21 cellular contexts compared by ENCODE assay signal in the genomic region with DNA sequence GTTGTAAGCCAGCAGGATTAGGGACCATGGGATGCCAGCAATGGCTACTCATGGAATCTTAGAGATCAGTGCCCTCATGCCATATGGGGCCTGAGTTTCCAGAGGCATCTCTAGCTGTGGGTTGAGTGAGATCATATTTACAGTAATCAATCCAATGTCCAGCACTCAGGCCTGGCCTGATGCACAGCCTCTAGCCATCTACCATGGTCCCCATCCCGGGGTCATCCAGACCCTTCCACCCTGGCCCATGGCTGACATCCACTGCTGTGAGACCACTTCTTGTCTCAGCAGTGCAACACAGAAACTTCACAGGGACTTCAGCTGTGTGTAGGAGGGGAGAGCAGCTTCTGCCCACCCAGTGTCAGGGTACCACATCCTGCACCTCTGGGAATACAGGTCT. TPM values are rescaled to one million over a fixed set of nuclear protein-coding genes. Genes with fewer than 3 reads are reported as not detected.
A peak's percentile ranks its signal among the peaks of the same experiment; 100 is the strongest.
DNase-seq lines count a peak whose midpoint lies in the region; ATAC-seq and TF ChIP-seq lines count a peak whose summit lies in the region.
"Had no signal": no experiment of that assay in that cellular context is flagged by ENCODE, and none has a peak within 500 bp of the region (broad histone marks: within the 10 kb centered on the region; RNA-seq: fewer than 3 reads in every experiment).

No MANE protein-coding gene starts in this region.

- H3K36me3 Mint-ChIP-seq in activated CD4-positive, alpha-beta T cell treated with anti-CD3 and anti-CD28 coated beads for 36 hours (ENCODE audit: low read depth) = no peaks in the 10 kb centered on the region
- H3K36me3 Mint-ChIP-seq: CD4-positive, CD25-positive, alpha-beta regulatory T cell; CD8-positive, alpha-beta T cell had no signal

- no peaks in the 10 kb centered on the region for H3K4me1 Mint-ChIP-seq in activated CD4-positive, alpha-beta T cell treated with anti-CD3 and anti-CD28 coated beads for 36 hours

- H3K9me2 ChIP-seq in SK-N-SH = no peaks in the 10 kb centered on the region

- H3K27ac ChIP-seq in SK-N-SH (ENCODE audit: low read depth in 2 of 2, low read length in 1 of 2) = no peak overlapping the region
- H3K27ac ChIP-seq: 22Rv1, BLaER1, C4-2B had no signal

- no peak for TF ChIP-seq RAD21 in SK-N-SH (IDR thresholded peaks at IDR 0.05; ENCODE audit: low read length)

- no peaks in the 10 kb centered on the region for H3K36me3 ChIP-seq in SK-N-SH (replicated peaks in 1 of 2; ENCODE audit: control insufficient read depth in 1 of 2, insufficient read depth in 2 of 2, low read length in 1 of 2)
- H3K36me3 ChIP-seq: BLaER1 had no signal

- 0 out of 2 replicates have a peak, but pooled peaks cover 6% of the 10 kb centered on the region for H3K27me3 ChIP-seq in SK-N-SH (ENCODE audit: insufficient read depth)

- no peak for TF ChIP-seq EP300 in SK-N-SH (IDR thresholded peaks at IDR 0.05; ENCODE audit: borderline replicate concordance in 1 of 2, low read depth in 1 of 2, low read length in 1 of 2)

- H3K4me3 ChIP-seq in SK-N-SH (ENCODE audit: low read depth in 2 of 2, low read length in 1 of 2) = no peak overlapping the region
- H3K4me3 ChIP-seq: BLaER1, GM12878, GM23338 had no signal

- no peak overlapping the region for H3K27ac Mint-ChIP-seq in activated CD4-positive, alpha-beta T cell treated with anti-CD3 and anti-CD28 coated beads for 36 hours
- H3K27ac Mint-ChIP-seq: B cell; CD4-positive, CD25-positive, alpha-beta regulatory T cell; CD8-positive, alpha-beta T cell; GM23338; H9 had no signal

- DNase-seq in SK-N-SH (peak; percentile 11), GM13977 (ENCODE audit: low spot score) (peak; percentile 2), HuH-7.5 (ENCODE audit: low spot score) (peak; percentile 2), islet precursor cell (peak; percentile 29)
- DNase-seq in activated CD4-positive, alpha-beta T cell treated with anti-CD3 and anti-CD28 coated beads for 36 hours = no peak
- DNase-seq: Caco-2; CD4-positive, CD25-positive, alpha-beta regulatory T cell; CD8-positive, alpha-beta T cell; DMS153; DND-41; H9 had no signal

- 0% methylated on average over 1 of the region's 1 CpG for WGBS in SK-N-SH (ENCODE audit: low lambda C conversion rate)

- H4K20me1 ChIP-seq in SK-N-SH (ENCODE audit: insufficient read depth) = no peaks in the 10 kb centered on the region
- H4K20me1 ChIP-seq: BLaER1 had no signal

- POLR2A ChIA-PET in SK-N-SH (lab: Yijun Ruan, JAX) = no interaction called here
- POLR2A ChIA-PET in activated CD4-positive, alpha-beta T cell treated with anti-CD3 and anti-CD28 coated beads for 36 hours (lab: Charles Lee) = no interaction called here

- H3K4me1 ChIP-seq in SK-N-SH (ENCODE audit: control insufficient read depth in 1 of 2, insufficient read depth in 2 of 2, low read depth in 1 of 2, low read length in 1 of 2) = peaks cover 0 to 24% of the 10 kb centered on the region in 2 experiments; a peak in 1 of 4 replicates
- H3K4me1 ChIP-seq: Caco-2 had no signal

- in situ Hi-C loops in GM13977 (cut with MboI; ENCODE audit: low pct_unique_long_range_greater_than_20kb, low sequenced_read_pairs, unreplicated experiment) = no loop called here

- H3K27me3 Mint-ChIP-seq in activated CD4-positive, alpha-beta T cell treated with anti-CD3 and anti-CD28 coated beads for 36 hours = peaks cover 18% of the 10 kb centered on the region

- ATAC-seq in SK-N-SH treated with all-trans-retinoic acid at 6 μM for 48 hours (no peak), HG03025 (IDR thresholded peaks at IDR 0.05; ENCODE audit: low FRiP score, unreplicated experiment) (no peak), GM21825 (IDR thresholded peaks at IDR 0.05; ENCODE audit: unreplicated experiment) (no peak)
- no peak for ATAC-seq in activated CD4-positive, alpha-beta T cell treated with anti-CD3 and anti-CD28 coated beads for 36 hours
- ATAC-seq: CD8-positive, alpha-beta T cell; GM12878; GM23338; HCT116 had no signal

- H3K9me3 Mint-ChIP-seq in activated CD4-positive, alpha-beta T cell treated with anti-CD3 and anti-CD28 coated beads for 36 hours (ENCODE audit: low read depth) = no peaks in the 10 kb centered on the region
- H3K9me3 Mint-ChIP-seq: CD8-positive, alpha-beta T cell; GM23338 had no signal

- CTCF ChIA-PET in SK-N-SH (lab: Yijun Ruan, JAX) = no interaction called here
- CTCF ChIA-PET in activated CD4-positive, alpha-beta T cell treated with anti-CD3 and anti-CD28 coated beads for 36 hours (lab: Charles Lee) = no interaction called here

- H3K9me3 ChIP-seq in SK-N-SH = no peaks in the 10 kb centered on the region
- H3K9me3 ChIP-seq: BLaER1, Caco-2 had no signal

- intact Hi-C loops in activated CD4-positive, alpha-beta T cell treated with anti-CD3 and anti-CD28 coated beads for 36 hours (cut with DNase I, micrococcal nuclease) = no loop called here

- H3K9ac ChIP-seq in SK-N-SH = no peak overlapping the region
- H3K9ac ChIP-seq: BLaER1 had no signal

- no peak overlapping the region for H2AFZ ChIP-seq in SK-N-SH (ENCODE audit: low read depth)
- H2AFZ ChIP-seq: GM23338 had no signal

- H3F3A ChIP-seq in SK-N-SH (replicated peaks; ENCODE audit: insufficient read depth) = no peaks in the 10 kb centered on the region

- H3K4me2 ChIP-seq in SK-N-SH = no peak overlapping the region
- H3K4me2 ChIP-seq: BLaER1, GM23338 had no signal

- TF ChIP-seq CTCF in SK-N-SH (IDR thresholded peaks at IDR 0.05) = no peak
- no peak for TF ChIP-seq CTCF in GM13977 (IDR thresholded peaks at IDR 0.05; ENCODE audit: extremely low read depth, insufficient read depth, missing control alignments)

- H3K79me2 ChIP-seq in SK-N-SH (ENCODE audit: insufficient read depth) = no peaks in the 10 kb centered on the region

- H3K4me3 Mint-ChIP-seq in activated CD4-positive, alpha-beta T cell treated with anti-CD3 and anti-CD28 coated beads for 36 hours = no peak overlapping the region
- H3K4me3 Mint-ChIP-seq: B cell; CD4-positive, CD25-positive, alpha-beta regulatory T cell; CD8-positive, alpha-beta T cell; GM23338; H9 had no signal

TF ChIP-seq in SK-N-SH, 30 proteins besides CTCF, POLR2A, EP300 and RAD21 (continues in another document):
- TF ChIP-seq SIN3A (IDR thresholded peaks at IDR 0.05; ENCODE audit: borderline replicate concordance, low read depth, low read length) (no peak), YY1 (IDR thresholded peaks at IDR 0.05; ENCODE audit: low read depth) (no peak), RCOR1 (IDR thresholded peaks at IDR 0.05; ENCODE audit: low read length) (no peak), NRF1 (IDR thresholded peaks at IDR 0.05; ENCODE audit: low read depth, low read length) (no peak)
- TF ChIP-seq, protein P1, sequence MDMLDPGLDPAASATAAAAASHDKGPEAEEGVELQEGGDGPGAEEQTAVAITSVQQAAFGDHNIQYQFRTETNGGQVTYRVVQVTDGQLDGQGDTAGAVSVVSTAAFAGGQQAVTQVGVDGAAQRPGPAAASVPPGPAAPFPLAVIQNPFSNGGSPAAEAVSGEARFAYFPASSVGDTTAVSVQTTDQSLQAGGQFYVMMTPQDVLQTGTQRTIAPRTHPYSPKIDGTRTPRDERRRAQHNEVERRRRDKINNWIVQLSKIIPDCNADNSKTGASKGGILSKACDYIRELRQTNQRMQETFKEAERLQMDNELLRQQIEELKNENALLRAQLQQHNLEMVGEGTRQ (IDR thresholded peaks at IDR 0.05; ENCODE audit: borderline replicate concordance, low read depth, low read length) = no peak

TF ChIP-seq in SK-N-SH treated with all-trans-retinoic acid at 6 μM for 48 hours, 23 proteins besides CTCF, POLR2A, EP300 and RAD21:
- no peak for TF ChIP-seq ZC3H10 (CRISPR knock-in tag; IDR thresholded peaks at IDR 0.05)
- no peak for TF ChIP-seq BACH2 (CRISPR knock-in tag; IDR thresholded peaks at IDR 0.05; ENCODE audit: borderline replicate concordance)

RNA-seq across cellular contexts. Expression of a gene that starts 6.5 kb away (rescaled TPM):
- polyA plus RNA-seq in SK-N-SH (2012; rRNA removed) = 0.16 and 0.54 TPM in 2 replicates
- 0.36 and 0.88 TPM in 2 replicates for polyA plus RNA-seq in SK-N-SH (2012; cell fraction: cytosol; rRNA removed)
- 0.37 and 0.41 TPM in 2 replicates for polyA plus RNA-seq in SK-N-SH (2012; cell fraction: nucleus; rRNA removed)
- 1 to 10 TPM in 1 of 2 experiments, under 1 TPM in 1; 0.82 to 1.2 TPM for total RNA-seq in activated CD4-positive, alpha-beta T cell treated with anti-CD3 and anti-CD28 coated beads for 36 hours
- total RNA-seq: CD4-positive, CD25-positive, alpha-beta regulatory T cell; CD8-positive, alpha-beta T cell had no signal
- polyA plus RNA-seq: CD4-positive, CD25-positive, alpha-beta regulatory T cell had no signal
